In the genomic region with DNA sequence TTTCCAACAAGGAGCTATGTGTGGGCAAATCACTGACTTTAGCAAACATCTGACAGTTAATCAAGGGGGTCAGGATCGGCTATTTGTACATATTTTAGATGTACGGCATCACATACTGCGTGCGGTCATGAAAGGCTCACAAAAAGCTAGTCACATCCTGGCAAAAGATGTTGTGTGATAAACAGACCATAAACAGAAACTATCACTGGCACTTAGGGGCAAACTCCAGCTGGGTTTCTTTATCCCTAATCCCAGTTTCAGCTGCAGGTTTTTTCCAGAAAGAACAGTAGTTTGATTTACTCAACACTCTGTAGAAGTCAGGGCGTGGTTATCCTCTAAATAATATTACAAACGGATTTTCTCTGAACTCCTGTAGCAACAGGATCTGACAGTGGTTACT, we compare ENCODE assay signal across 1 cellular context.
TF ChIP-seq lines count a peak whose summit lies in the region.

No MANE protein-coding gene starts in this region.

TF ChIP-seq in K562, 482 proteins besides CTCF, POLR2A, EP300 and RAD21 (continued from another document):
- no peak for TF ChIP-seq SIX5 (IDR thresholded peaks at IDR 0.05; ENCODE audit: borderline replicate concordance in 1 of 2, insufficient read depth in 1 of 2, low read depth in 1 of 2, low read length in 2 of 2)
- no peak for TF ChIP-seq ILF3 (IDR thresholded peaks at IDR 0.05; ENCODE audit: borderline replicate concordance)
- TF ChIP-seq, protein P1, sequence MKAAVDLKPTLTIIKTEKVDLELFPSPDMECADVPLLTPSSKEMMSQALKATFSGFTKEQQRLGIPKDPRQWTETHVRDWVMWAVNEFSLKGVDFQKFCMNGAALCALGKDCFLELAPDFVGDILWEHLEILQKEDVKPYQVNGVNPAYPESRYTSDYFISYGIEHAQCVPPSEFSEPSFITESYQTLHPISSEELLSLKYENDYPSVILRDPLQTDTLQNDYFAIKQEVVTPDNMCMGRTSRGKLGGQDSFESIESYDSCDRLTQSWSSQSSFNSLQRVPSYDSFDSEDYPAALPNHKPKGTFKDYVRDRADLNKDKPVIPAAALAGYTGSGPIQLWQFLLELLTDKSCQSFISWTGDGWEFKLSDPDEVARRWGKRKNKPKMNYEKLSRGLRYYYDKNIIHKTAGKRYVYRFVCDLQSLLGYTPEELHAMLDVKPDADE (conservative IDR thresholded peaks at IDR 0.05; ENCODE audit: control insufficient read depth, low read depth, low read length) = no peak
- TF ChIP-seq, protein P2, sequence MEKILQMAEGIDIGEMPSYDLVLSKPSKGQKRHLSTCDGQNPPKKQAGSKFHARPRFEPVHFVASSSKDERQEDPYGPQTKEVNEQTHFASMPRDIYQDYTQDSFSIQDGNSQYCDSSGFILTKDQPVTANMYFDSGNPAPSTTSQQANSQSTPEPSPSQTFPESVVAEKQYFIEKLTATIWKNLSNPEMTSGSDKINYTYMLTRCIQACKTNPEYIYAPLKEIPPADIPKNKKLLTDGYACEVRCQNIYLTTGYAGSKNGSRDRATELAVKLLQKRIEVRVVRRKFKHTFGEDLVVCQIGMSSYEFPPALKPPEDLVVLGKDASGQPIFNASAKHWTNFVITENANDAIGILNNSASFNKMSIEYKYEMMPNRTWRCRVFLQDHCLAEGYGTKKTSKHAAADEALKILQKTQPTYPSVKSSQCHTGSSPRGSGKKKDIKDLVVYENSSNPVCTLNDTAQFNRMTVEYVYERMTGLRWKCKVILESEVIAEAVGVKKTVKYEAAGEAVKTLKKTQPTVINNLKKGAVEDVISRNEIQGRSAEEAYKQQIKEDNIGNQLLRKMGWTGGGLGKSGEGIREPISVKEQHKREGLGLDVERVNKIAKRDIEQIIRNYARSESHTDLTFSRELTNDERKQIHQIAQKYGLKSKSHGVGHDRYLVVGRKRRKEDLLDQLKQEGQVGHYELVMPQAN (IDR thresholded peaks at IDR 0.05; ENCODE audit: borderline replicate concordance) = no peak
- TF ChIP-seq, protein P3, sequence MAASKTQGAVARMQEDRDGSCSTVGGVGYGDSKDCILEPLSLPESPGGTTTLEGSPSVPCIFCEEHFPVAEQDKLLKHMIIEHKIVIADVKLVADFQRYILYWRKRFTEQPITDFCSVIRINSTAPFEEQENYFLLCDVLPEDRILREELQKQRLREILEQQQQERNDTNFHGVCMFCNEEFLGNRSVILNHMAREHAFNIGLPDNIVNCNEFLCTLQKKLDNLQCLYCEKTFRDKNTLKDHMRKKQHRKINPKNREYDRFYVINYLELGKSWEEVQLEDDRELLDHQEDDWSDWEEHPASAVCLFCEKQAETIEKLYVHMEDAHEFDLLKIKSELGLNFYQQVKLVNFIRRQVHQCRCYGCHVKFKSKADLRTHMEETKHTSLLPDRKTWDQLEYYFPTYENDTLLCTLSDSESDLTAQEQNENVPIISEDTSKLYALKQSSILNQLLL (CRISPR knock-in tag; IDR thresholded peaks at IDR 0.05; ENCODE audit: borderline replicate concordance) = no peak
